In the genomic region with DNA sequence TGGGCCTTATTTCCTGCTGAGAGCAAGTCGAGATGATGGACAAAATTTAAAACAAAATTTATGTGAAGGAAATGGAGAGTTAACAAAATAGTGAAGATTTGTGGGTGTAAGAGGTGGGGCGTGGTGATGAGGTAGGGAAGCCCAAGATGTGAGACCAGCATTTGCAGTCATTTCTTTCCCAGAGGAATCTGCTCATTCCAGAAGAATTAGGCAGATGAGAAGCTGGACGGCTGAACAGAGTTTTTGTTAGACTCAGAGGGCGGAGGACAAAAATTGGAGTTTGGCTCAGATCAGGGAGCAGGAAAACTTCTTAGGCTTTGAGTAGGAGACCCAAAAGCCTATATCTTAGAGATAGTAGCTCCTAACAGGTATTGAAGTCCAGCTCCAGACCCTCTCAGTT, we compare ENCODE assay signal across 26 cellular contexts.
"Had no signal": no experiment of that assay in that cellular context is flagged by ENCODE, and none has a peak within 500 bp of the region (broad histone marks: within the 10 kb centered on the region; RNA-seq: fewer than 3 reads in every experiment).

No MANE protein-coding gene starts in this region.

- H3K4me1 Mint-ChIP-seq: mesothelial cell of epicardium, nephron, neural progenitor cell had no signal

- DNase-seq: cortex of kidney; hypothalamus; immature natural killer cell; islet precursor cell; kidney glomerular epithelial cell; left ventricle myocardium superior; lower lobe of right lung; mucosa of descending colon; naive B cell; stimulated activated CD4-positive, alpha-beta T cell treated with anti-CD3 and anti-CD28 coated beads, Interleukin-2, amount 100 ng/mL, for 24 hours; stimulated activated CD4-positive, alpha-beta T cell treated with anti-CD3 and anti-CD28 coated beads, Interleukin-4, amount 100 ng/mL, for 24 hours; stimulated activated naive CD4-positive, alpha-beta T cell treated with Interleukin-2 at 50 U/mL for 16 hours; substantia nigra; testis; tibial artery had no signal

- H3K4me2 ChIP-seq: neural progenitor cell had no signal

- ATAC-seq: esophagus mucosa; left ventricle myocardium superior; lower lobe of right lung; mucosa of descending colon; sciatic nerve; stimulated activated effector memory CD8-positive, alpha-beta T cell treated with anti-CD3 and anti-CD28 coated beads, Interleukin-12 subunit alpha, Interleukin-12 subunit beta, amount 100 ng/mL, for 72 hours had no signal

- H3K4me3 ChIP-seq: lower lobe of right lung, mucosa of descending colon, neural progenitor cell, prostate gland, right atrium auricular region, testis, tibial artery had no signal

- H3K27me3 ChIP-seq: neural progenitor cell, right atrium auricular region, testis, tibial artery had no signal

- H3K9ac ChIP-seq: neural progenitor cell had no signal

- H3K9me3 ChIP-seq: lower lobe of right lung, mucosa of descending colon, prostate gland, right atrium auricular region, testis, tibial artery had no signal

- H3K27ac Mint-ChIP-seq: immature natural killer cell; mesothelial cell of epicardium; nephron; neural progenitor cell; stimulated activated effector memory CD8-positive, alpha-beta T cell treated with anti-CD3 and anti-CD28 coated beads, Interleukin-12 subunit alpha, Interleukin-12 subunit beta, amount 100 ng/mL, for 72 hours; type B pancreatic cell had no signal

- H3K27ac ChIP-seq: epithelial cell of prostate, lower lobe of right lung, neural progenitor cell, prostate gland, right atrium auricular region, testis had no signal

- H3K4me3 Mint-ChIP-seq: immature natural killer cell; memory B cell; mesothelial cell of epicardium; naive B cell; nephron; neural progenitor cell; stimulated activated effector memory CD8-positive, alpha-beta T cell treated with anti-CD3 and anti-CD28 coated beads, Interleukin-12 subunit alpha, Interleukin-12 subunit beta, amount 100 ng/mL, for 72 hours; type B pancreatic cell had no signal

- H3K4me1 ChIP-seq: lower lobe of right lung, neural progenitor cell, prostate gland, testis had no signal

- H3K27me3 Mint-ChIP-seq: memory B cell, naive B cell, type B pancreatic cell had no signal

- H3K36me3 ChIP-seq: lower lobe of right lung, prostate gland, right atrium auricular region had no signal

- H2AFZ ChIP-seq: neural progenitor cell had no signal
